In the genomic region with DNA sequence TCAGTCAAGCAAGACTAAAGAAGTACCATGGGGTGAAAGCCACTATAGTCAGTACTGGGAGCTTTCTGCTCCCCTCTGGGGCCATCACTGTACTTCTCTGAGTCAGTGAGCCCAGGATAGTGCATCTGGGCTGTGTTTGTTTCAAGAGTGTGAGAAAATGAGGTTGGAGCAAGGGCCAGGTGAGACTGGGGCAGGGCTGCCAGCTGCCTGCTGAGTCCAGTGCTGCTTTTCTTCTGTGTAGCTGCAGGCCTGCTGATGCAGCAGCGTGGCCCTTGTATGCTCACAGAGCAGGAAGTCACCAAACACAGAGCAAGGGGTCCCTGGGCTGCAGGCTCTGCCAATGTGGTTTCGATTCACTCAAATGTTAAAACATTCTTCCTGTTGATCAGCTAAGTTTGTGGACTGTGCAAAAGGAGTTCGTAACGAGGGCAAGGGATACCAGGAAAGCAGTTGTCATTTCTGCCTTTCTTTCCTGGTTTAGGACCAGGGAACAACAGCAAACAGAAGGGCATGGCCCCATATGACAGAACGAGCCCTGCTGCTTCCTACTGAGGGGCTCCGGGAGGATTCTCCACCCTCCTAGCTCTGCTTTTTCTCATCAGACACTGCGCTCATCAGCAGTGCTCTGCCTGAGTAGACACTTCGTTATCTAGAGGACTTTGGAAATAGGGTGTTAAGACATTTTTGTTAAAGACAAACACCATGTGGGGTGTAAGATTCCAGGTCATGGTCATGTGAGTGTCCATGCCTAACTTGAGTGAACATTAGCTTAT, we compare ENCODE assay signal across 9 cellular contexts.
A peak's percentile ranks its signal among the peaks of the same experiment; 100 is the strongest.
DNase-seq lines count a peak whose midpoint lies in the region; ATAC-seq and TF ChIP-seq lines count a peak whose summit lies in the region.
"Had no signal": no experiment of that assay in that cellular context is flagged by ENCODE, and none has a peak within 500 bp of the region (broad histone marks: within the 10 kb centered on the region; RNA-seq: fewer than 3 reads in every experiment).

No MANE protein-coding gene starts in this region.

- H3K27me3 ChIP-seq in brain microvascular endothelial cell (replicated peaks) (no peaks in the 10 kb centered on the region), mesendoderm (ENCODE audit: insufficient read depth, low read length, poor library complexity) (no peaks in the 10 kb centered on the region)

- H3K9ac ChIP-seq in mesendoderm (ENCODE audit: low read length) = no peak overlapping the region

- H3K36me3 ChIP-seq in brain microvascular endothelial cell (replicated peaks) (no peaks in the 10 kb centered on the region), mesendoderm (ENCODE audit: control insufficient read depth, insufficient read depth, low read length) (no peaks in the 10 kb centered on the region)

- H3K4me1 Mint-ChIP-seq in activated naive CD4-positive, alpha-beta T cell treated with anti-CD3 and anti-CD28 coated beads, Interleukin-2, amount 50 U/mL, for 24 hours = peaks cover 23% of the 10 kb centered on the region
- H3K4me1 Mint-ChIP-seq in type B pancreatic cell (ENCODE audit: unreplicated experiment) = peaks cover 31% of the 10 kb centered on the region

- no peak overlapping the region for H3K23ac ChIP-seq in mesendoderm (ENCODE audit: low read length)

- no peak overlapping the region for H4K8ac ChIP-seq in mesendoderm (ENCODE audit: low read depth, low read length)

- in situ Hi-C loops in brain microvascular endothelial cell (cut with HindIII; ENCODE audit: low pct_ligation_motif_present, low sequenced_read_pairs) = no loop called here

- H3K18ac ChIP-seq in mesendoderm (ENCODE audit: low read length) = no peak overlapping the region

- H3K4me1 ChIP-seq in mesendoderm (ENCODE audit: control insufficient read depth, low read depth, low read length) = no peaks in the 10 kb centered on the region

- no peak overlapping the region for H2BK5ac ChIP-seq in mesendoderm (ENCODE audit: low read length)

- H4K5ac ChIP-seq in mesendoderm (ENCODE audit: low read length) = no peak overlapping the region

- no peak for DNase-seq in activated naive CD4-positive, alpha-beta T cell (lab: John Stamatoyannopoulos, UW)
- no peak for DNase-seq in brain microvascular endothelial cell
- no peak for DNase-seq in type B pancreatic cell (ENCODE audit: extremely low spot score, unreplicated experiment)
- no peak for DNase-seq in mesendoderm
- no peak for DNase-seq in SK-N-DZ (ENCODE audit: low spot score)
- DNase-seq in HuH-7 (ENCODE audit: low spot score) = no peak
- DNase-seq: NCI-H1694 treated with DMSO at 0.1 percent for 48 hours had no signal

- H3K36me3 Mint-ChIP-seq in activated naive CD4-positive, alpha-beta T cell treated with anti-CD3 and anti-CD28 coated beads, Interleukin-2, amount 50 U/mL, for 24 hours = peaks cover 5% of the 10 kb centered on the region
- H3K36me3 Mint-ChIP-seq in type B pancreatic cell = peaks cover 9% of the 10 kb centered on the region

- H3K56ac ChIP-seq in mesendoderm (ENCODE audit: low read length) = no peak overlapping the region

- H3K27ac Mint-ChIP-seq in activated naive CD4-positive, alpha-beta T cell treated with anti-CD3 and anti-CD28 coated beads, Interleukin-2, amount 50 U/mL, for 24 hours = peak overlapping the region; percentile 8
- peak overlapping the region; percentile 61 for H3K27ac Mint-ChIP-seq in type B pancreatic cell

- no peak overlapping the region for H3K4me2 ChIP-seq in mesendoderm (ENCODE audit: low read length)

- H3K79me1 ChIP-seq in mesendoderm (ENCODE audit: low read length) = no peaks in the 10 kb centered on the region

- H3K4me3 ChIP-seq in brain microvascular endothelial cell (ENCODE audit: low read depth, low read length) (no peak overlapping the region), mesendoderm (ENCODE audit: low read length) (no peak overlapping the region)

- no peak overlapping the region for H2BK15ac ChIP-seq in mesendoderm (replicated peaks; ENCODE audit: low read depth)

- H3K27ac ChIP-seq in brain microvascular endothelial cell (peak overlapping the region; percentile 75), mesendoderm (ENCODE audit: low read depth, low read length) (no peak overlapping the region)

- H2BK120ac ChIP-seq in mesendoderm (ENCODE audit: low read depth, low read length) = no peak overlapping the region

- ATAC-seq in HG03280 (IDR thresholded peaks at IDR 0.05; ENCODE audit: unreplicated experiment) = peak; percentile 55

- no CpG with 5 or more reads among the region's 8 CpGs for WGBS in mesendoderm (ENCODE audit: extremely low coverage, insufficient coverage, low lambda C conversion rate)

- no peaks in the 10 kb centered on the region for H3K79me2 ChIP-seq in mesendoderm (ENCODE audit: control insufficient read depth, insufficient read depth, low read length)

- TF ChIP-seq CTCF in brain microvascular endothelial cell (IDR thresholded peaks at IDR 0.05; ENCODE audit: low read depth, low read length, missing control alignments) = no peak
- TF ChIP-seq CTCF in type B pancreatic cell (conservative IDR thresholded peaks at IDR 0.05) = no peak

- H2AK5ac ChIP-seq in mesendoderm (ENCODE audit: low read length) = no peak overlapping the region

- H3K9me3 Mint-ChIP-seq in activated naive CD4-positive, alpha-beta T cell treated with anti-CD3 and anti-CD28 coated beads, Interleukin-2, amount 50 U/mL, for 24 hours = peaks cover 9% of the 10 kb centered on the region
- peaks cover 12% of the 10 kb centered on the region for H3K9me3 Mint-ChIP-seq in type B pancreatic cell

- H3K4me3 Mint-ChIP-seq in activated naive CD4-positive, alpha-beta T cell treated with anti-CD3 and anti-CD28 coated beads, Interleukin-2, amount 50 U/mL, for 24 hours = peak overlapping the region; percentile 55
- H3K4me3 Mint-ChIP-seq in type B pancreatic cell = no peak overlapping the region

- no peaks in the 10 kb centered on the region for H3K27me3 Mint-ChIP-seq in activated naive CD4-positive, alpha-beta T cell treated with anti-CD3 and anti-CD28 coated beads, Interleukin-2, amount 50 U/mL, for 24 hours
- no peaks in the 10 kb centered on the region for H3K27me3 Mint-ChIP-seq in type B pancreatic cell

- H3K4ac ChIP-seq in mesendoderm (ENCODE audit: low read depth, low read length) = no peak overlapping the region
